ENCODE assay signal across 15 cellular contexts in the genomic region with DNA sequence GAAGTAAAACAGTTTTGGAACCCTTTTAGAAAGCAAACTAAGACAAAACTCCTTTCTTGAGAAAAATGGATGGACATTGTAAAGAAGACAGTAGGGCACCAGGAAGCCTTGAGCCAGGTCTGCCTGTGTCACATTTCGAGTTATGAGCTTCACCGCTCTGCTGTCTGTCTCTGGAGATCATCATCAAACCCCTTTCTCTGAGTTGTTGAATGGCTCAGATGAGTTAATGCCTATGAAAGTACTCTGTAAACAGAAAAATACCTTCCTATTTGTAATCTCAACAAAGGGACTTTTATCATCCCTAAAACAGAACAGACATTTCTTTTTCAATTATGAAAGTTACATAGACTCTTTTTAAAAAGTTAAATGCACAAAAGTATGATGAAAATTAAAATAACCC.
DNase-seq lines count a peak whose midpoint lies in the region; ATAC-seq and TF ChIP-seq lines count a peak whose summit lies in the region.
"Had no signal": no experiment of that assay in that cellular context is flagged by ENCODE, and none has a peak within 500 bp of the region (broad histone marks: within the 10 kb centered on the region; RNA-seq: fewer than 3 reads in every experiment).

No MANE protein-coding gene starts in this region.

- H3K27me3 ChIP-seq in hepatocyte (no peaks in the 10 kb centered on the region), tibial artery (no peaks in the 10 kb centered on the region)
- H3K27me3 ChIP-seq: vagina had no signal

- POLR2A ChIA-PET in WTC11 (lab: Charles Lee) = no interaction called here

- in situ Hi-C loops in GM13977 (cut with MboI; ENCODE audit: low pct_unique_long_range_greater_than_20kb, low sequenced_read_pairs, unreplicated experiment) = no loop called here

- no peaks in the 10 kb centered on the region for H3K9me3 Mint-ChIP-seq in activated naive CD4-positive, alpha-beta T cell treated with anti-CD3 and anti-CD28 coated beads, Interleukin-2, amount 50 U/mL, for 24 hours
- no peaks in the 10 kb centered on the region for H3K9me3 Mint-ChIP-seq in activated naive CD4-positive, alpha-beta T cell treated with anti-CD3 and anti-CD28 coated beads, Interleukin-2, amount 10 ng/mL, durations not matched to agents 7 days and 5 days
- no peaks in the 10 kb centered on the region for H3K9me3 Mint-ChIP-seq in WTC11

- H3K36me3 ChIP-seq in hepatocyte (replicated peaks; ENCODE audit: insufficient read depth, low read depth) (no peaks in the 10 kb centered on the region), tibial artery (no peaks in the 10 kb centered on the region)
- H3K36me3 ChIP-seq: vagina had no signal

- no peaks in the 10 kb centered on the region for H3K9me3 ChIP-seq in hepatocyte (ENCODE audit: low read depth)
- no peaks in the 10 kb centered on the region for H3K9me3 ChIP-seq in tibial artery
- H3K9me3 ChIP-seq: vagina had no signal

- WGBS in hepatocyte (ENCODE audit: low lambda C conversion rate, missing lambda C conversion rate) = 44% methylated on average over 2 of the region's 2 CpGs

- TF ChIP-seq CTCF in WTC11 (IDR thresholded peaks at IDR 0.05) (no peak), hepatocyte (IDR thresholded peaks at IDR 0.05; ENCODE audit: poor library complexity) (no peak), tibial artery (IDR thresholded peaks at IDR 0.05) (no peak), GM13977 (IDR thresholded peaks at IDR 0.05; ENCODE audit: extremely low read depth, insufficient read depth, missing control alignments) (no peak)

- H3K4me3 ChIP-seq in hepatocyte = no peak overlapping the region
- H3K4me3 ChIP-seq in tibial artery = no peak overlapping the region
- H3K4me3 ChIP-seq: lung, vagina had no signal

- H4K20me1 ChIP-seq in hepatocyte (ENCODE audit: insufficient read depth, poor library complexity, severe bottlenecking) = no peaks in the 10 kb centered on the region

- H3K4me1 ChIP-seq in hepatocyte (ENCODE audit: insufficient read depth) (peaks cover 28% of the 10 kb centered on the region), tibial artery (peaks cover 0 to 100% (median 62%) of the 10 kb centered on the region in 4 donors)

- no peak overlapping the region for H3K4me3 Mint-ChIP-seq in activated naive CD4-positive, alpha-beta T cell treated with anti-CD3 and anti-CD28 coated beads, Interleukin-2, amount 50 U/mL, for 24 hours
- no peak overlapping the region for H3K4me3 Mint-ChIP-seq in activated naive CD4-positive, alpha-beta T cell treated with anti-CD3 and anti-CD28 coated beads, Interleukin-2, amount 10 ng/mL, durations not matched to agents 7 days and 5 days
- no peak overlapping the region for H3K4me3 Mint-ChIP-seq in WTC11
- H3K4me3 Mint-ChIP-seq: activated naive CD8-positive, alpha-beta T cell treated with anti-CD3 and anti-CD28 coated beads, Interleukin-2, amount 10 ng/mL, durations not matched to agents 7 days and 5 days had no signal

- H3K36me3 Mint-ChIP-seq in activated naive CD4-positive, alpha-beta T cell treated with anti-CD3 and anti-CD28 coated beads, Interleukin-2, amount 50 U/mL, for 24 hours = peaks cover 11% of the 10 kb centered on the region
- peaks cover 21% of the 10 kb centered on the region for H3K36me3 Mint-ChIP-seq in activated naive CD4-positive, alpha-beta T cell treated with anti-CD3 and anti-CD28 coated beads, Interleukin-2, amount 10 ng/mL, durations not matched to agents 7 days and 5 days
- no peaks in the 10 kb centered on the region for H3K36me3 Mint-ChIP-seq in WTC11

- H3K27ac ChIP-seq in hepatocyte (peak overlapping the region; percentile 6), tibial artery (peak overlapping the region; percentile 67 to 72)
- H3K27ac ChIP-seq: epithelial cell of prostate, vagina had no signal

- no peaks in the 10 kb centered on the region for H3K9me2 ChIP-seq in hepatocyte (replicated peaks; ENCODE audit: insufficient read depth)

- no peaks in the 10 kb centered on the region for H3K27me3 Mint-ChIP-seq in activated naive CD4-positive, alpha-beta T cell treated with anti-CD3 and anti-CD28 coated beads, Interleukin-2, amount 50 U/mL, for 24 hours
- no peaks in the 10 kb centered on the region for H3K27me3 Mint-ChIP-seq in activated naive CD4-positive, alpha-beta T cell treated with anti-CD3 and anti-CD28 coated beads, Interleukin-2, amount 10 ng/mL, durations not matched to agents 7 days and 5 days
- H3K27me3 Mint-ChIP-seq in WTC11 (ENCODE audit: low read depth) = no peaks in the 10 kb centered on the region
- H3K27me3 Mint-ChIP-seq: activated naive CD8-positive, alpha-beta T cell treated with anti-CD3 and anti-CD28 coated beads, Interleukin-2, amount 10 ng/mL, durations not matched to agents 7 days and 5 days had no signal

- H3K27ac Mint-ChIP-seq in activated naive CD4-positive, alpha-beta T cell treated with anti-CD3 and anti-CD28 coated beads, Interleukin-2, amount 50 U/mL, for 24 hours = peak overlapping the region; percentile 36
- no peak overlapping the region for H3K27ac Mint-ChIP-seq in activated naive CD4-positive, alpha-beta T cell treated with anti-CD3 and anti-CD28 coated beads, Interleukin-2, amount 10 ng/mL, durations not matched to agents 7 days and 5 days
- peak overlapping the region; percentile 33; the same call in 1 of the 2 replicates for H3K27ac Mint-ChIP-seq in WTC11
- H3K27ac Mint-ChIP-seq: activated naive CD8-positive, alpha-beta T cell treated with anti-CD3 and anti-CD28 coated beads, Interleukin-2, amount 10 ng/mL, durations not matched to agents 7 days and 5 days had no signal

- intact Hi-C loops in tibial artery (cut with DNase I; ENCODE audit: low total_unique reads) = no loop called here

- CTCF ChIA-PET in activated naive CD4-positive, alpha-beta T cell treated with anti-CD3 and anti-CD28 coated beads, Interleukin-2, amount 10 ng/mL, durations not matched to agents 7 days and 5 days (lab: Charles Lee) = interaction anchor here (0.5 to 1.1 kb wide), 3 partner anchors 31 to 656 kb away, joined by 3 read pairs; no protein-coding TSS in a partner anchor
- CTCF ChIA-PET in WTC11 (lab: Charles Lee) = interaction anchor here (2.4 kb wide), 1 partner anchor 559 kb away, joined by 10 read pairs; no protein-coding TSS in a partner anchor

- no peak overlapping the region for H3K4me2 ChIP-seq in hepatocyte

- H3K79me2 ChIP-seq in hepatocyte = peaks cover 60% of the 10 kb centered on the region

- no peak for DNase-seq in activated naive CD4-positive, alpha-beta T cell treated with anti-CD3 and anti-CD28 coated beads, Interleukin-2, amount 10 ng/mL, durations not matched to agents 7 days and 5 days
- no peak for DNase-seq in WTC11 (ENCODE audit: low spot score)
- no peak for DNase-seq in hepatocyte (ENCODE audit: low spot score)
- DNase-seq in tibial artery = no peak
- no peak for DNase-seq in ureter (ENCODE audit: low spot score)
- DNase-seq in GM13977 (ENCODE audit: low spot score) = no peak
- no peak for DNase-seq in mucosa of gallbladder (ENCODE audit: low spot score)
- DNase-seq: activated naive CD8-positive, alpha-beta T cell treated with anti-CD3 and anti-CD28 coated beads, Interleukin-2, amount 10 ng/mL, durations not matched to agents 7 days and 5 days; NCI-H1694; NCI-H446; SIG-M5 had no signal

- H3K4me1 Mint-ChIP-seq in activated naive CD4-positive, alpha-beta T cell treated with anti-CD3 and anti-CD28 coated beads, Interleukin-2, amount 50 U/mL, for 24 hours = peaks cover 54% of the 10 kb centered on the region
- H3K4me1 Mint-ChIP-seq in activated naive CD4-positive, alpha-beta T cell treated with anti-CD3 and anti-CD28 coated beads, Interleukin-2, amount 10 ng/mL, durations not matched to agents 7 days and 5 days = peaks cover 30% of the 10 kb centered on the region
- H3K4me1 Mint-ChIP-seq in WTC11 = peaks cover 68% of the 10 kb centered on the region

- H2AFZ ChIP-seq in hepatocyte = no peak overlapping the region

- no peak for ATAC-seq in WTC11

TF ChIP-seq in WTC11, 78 proteins besides CTCF, POLR2A, EP300 and RAD21 (continues in another document):
- TF ChIP-seq OVOL2 (CRISPR knock-in tag; IDR thresholded peaks at IDR 0.05; ENCODE audit: borderline replicate concordance) (no peak), HMGA2 (CRISPR knock-in tag; IDR thresholded peaks at IDR 0.05) (no peak), ZNF138 (CRISPR knock-in tag; conservative IDR thresholded peaks at IDR 0.05) (no peak), NFYB (CRISPR knock-in tag; conservative IDR thresholded peaks at IDR 0.05; ENCODE audit: low read depth) (no peak), SMAD4 (CRISPR knock-in tag; IDR thresholded peaks at IDR 0.05) (no peak), ZNF121 (CRISPR knock-in tag; IDR thresholded peaks at IDR 0.05) (no peak), TCF7 (CRISPR knock-in tag; IDR thresholded peaks at IDR 0.05; ENCODE audit: low read depth) (no peak), ELF4 (CRISPR knock-in tag; IDR thresholded peaks at IDR 0.05; ENCODE audit: low read depth) (no peak), ZBTB21 (CRISPR knock-in tag; IDR thresholded peaks at IDR 0.05; ENCODE audit: borderline replicate concordance) (no peak), MXD4 (CRISPR knock-in tag; IDR thresholded peaks at IDR 0.05; ENCODE audit: borderline replicate concordance) (no peak)
- TF ChIP-seq, protein P1, sequence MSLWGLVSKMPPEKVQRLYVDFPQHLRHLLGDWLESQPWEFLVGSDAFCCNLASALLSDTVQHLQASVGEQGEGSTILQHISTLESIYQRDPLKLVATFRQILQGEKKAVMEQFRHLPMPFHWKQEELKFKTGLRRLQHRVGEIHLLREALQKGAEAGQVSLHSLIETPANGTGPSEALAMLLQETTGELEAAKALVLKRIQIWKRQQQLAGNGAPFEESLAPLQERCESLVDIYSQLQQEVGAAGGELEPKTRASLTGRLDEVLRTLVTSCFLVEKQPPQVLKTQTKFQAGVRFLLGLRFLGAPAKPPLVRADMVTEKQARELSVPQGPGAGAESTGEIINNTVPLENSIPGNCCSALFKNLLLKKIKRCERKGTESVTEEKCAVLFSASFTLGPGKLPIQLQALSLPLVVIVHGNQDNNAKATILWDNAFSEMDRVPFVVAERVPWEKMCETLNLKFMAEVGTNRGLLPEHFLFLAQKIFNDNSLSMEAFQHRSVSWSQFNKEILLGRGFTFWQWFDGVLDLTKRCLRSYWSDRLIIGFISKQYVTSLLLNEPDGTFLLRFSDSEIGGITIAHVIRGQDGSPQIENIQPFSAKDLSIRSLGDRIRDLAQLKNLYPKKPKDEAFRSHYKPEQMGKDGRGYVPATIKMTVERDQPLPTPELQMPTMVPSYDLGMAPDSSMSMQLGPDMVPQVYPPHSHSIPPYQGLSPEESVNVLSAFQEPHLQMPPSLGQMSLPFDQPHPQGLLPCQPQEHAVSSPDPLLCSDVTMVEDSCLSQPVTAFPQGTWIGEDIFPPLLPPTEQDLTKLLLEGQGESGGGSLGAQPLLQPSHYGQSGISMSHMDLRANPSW (CRISPR knock-in tag; conservative IDR thresholded peaks at IDR 0.05; ENCODE audit: low read depth) = no peak
- TF ChIP-seq, protein P2, sequence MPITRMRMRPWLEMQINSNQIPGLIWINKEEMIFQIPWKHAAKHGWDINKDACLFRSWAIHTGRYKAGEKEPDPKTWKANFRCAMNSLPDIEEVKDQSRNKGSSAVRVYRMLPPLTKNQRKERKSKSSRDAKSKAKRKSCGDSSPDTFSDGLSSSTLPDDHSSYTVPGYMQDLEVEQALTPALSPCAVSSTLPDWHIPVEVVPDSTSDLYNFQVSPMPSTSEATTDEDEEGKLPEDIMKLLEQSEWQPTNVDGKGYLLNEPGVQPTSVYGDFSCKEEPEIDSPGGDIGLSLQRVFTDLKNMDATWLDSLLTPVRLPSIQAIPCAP (CRISPR knock-in tag; IDR thresholded peaks at IDR 0.05) = no peak
